9 cellular contexts compared by ENCODE assay signal in the genomic region with DNA sequence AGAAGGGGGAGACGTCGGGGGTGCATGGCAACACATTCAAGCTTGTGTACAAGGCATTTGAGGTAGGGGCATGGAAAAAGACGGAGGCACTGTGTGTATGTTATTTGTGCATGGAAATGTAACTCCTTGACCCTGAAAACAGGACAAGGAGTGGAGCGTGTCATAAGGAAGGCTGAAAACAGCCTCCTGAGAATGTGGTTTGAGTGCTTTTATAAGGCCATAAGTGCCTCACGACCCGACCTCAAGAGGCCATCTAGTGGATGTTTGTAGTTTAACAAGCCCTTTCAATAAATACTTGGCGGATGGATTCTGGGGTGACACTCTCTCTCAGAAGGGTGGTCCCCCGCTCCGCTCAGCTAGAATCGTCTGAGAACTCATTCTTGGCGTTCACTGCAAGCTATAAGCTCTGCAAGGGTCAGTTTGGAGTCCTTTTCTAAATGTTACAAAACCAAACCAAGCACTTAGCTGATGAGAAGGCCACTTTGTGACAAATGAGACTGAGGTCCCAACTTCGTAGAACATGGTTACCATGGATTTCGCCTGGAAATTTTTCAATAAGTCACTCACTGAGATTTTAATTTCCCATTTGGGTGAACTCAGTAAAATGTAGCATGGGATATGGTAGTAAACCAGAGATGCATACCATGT. TPM values are rescaled to one million over a fixed set of nuclear protein-coding genes. Genes with fewer than 3 reads are reported as not detected.
DNase-seq lines count a peak whose midpoint lies in the region; ATAC-seq and TF ChIP-seq lines count a peak whose summit lies in the region.
"Had no signal": no experiment of that assay in that cellular context is flagged by ENCODE, and none has a peak within 500 bp of the region (broad histone marks: within the 10 kb centered on the region; RNA-seq: fewer than 3 reads in every experiment).

No MANE protein-coding gene starts in this region.

- WGBS in heart right ventricle, 2 donors: 48 to 53% methylated on average over 13 of the region's 13 CpGs
- WGBS in adrenal gland, 4 donors: 40 to 45% (median 42%) methylated on average over 11 to 13 of the region's 13 CpGs
- WGBS in right lobe of liver (ENCODE audit: insufficient coverage, low coverage, low lambda C conversion rate, missing lambda C conversion rate): 31% methylated on average over 12 of the region's 13 CpGs

- H3K27me3 ChIP-seq in heart right ventricle: no peaks in the 10 kb centered on the region
- no peaks in the 10 kb centered on the region for H3K27me3 ChIP-seq in adrenal gland
- no peaks in the 10 kb centered on the region for H3K27me3 ChIP-seq in right lobe of liver

- no peak overlapping the region for H3K4me3 ChIP-seq in heart right ventricle
- H3K4me3 ChIP-seq in adrenal gland: no peak overlapping the region
- no peak overlapping the region for H3K4me3 ChIP-seq in right lobe of liver

- no peak overlapping the region for H3K27ac ChIP-seq in heart right ventricle
- no peak overlapping the region for H3K27ac ChIP-seq in adrenal gland
- H3K27ac ChIP-seq in right lobe of liver: no peak overlapping the region

- intact Hi-C loops in heart right ventricle (cut with DNase I) (loop anchor here in 8 of 10 donors (2.0 to 10.0 kb wide), 9 partner anchors 36 to 803 kb away; a partner anchor contains a TSS), Right ventricle myocardium inferior (cut with DNase I) (loop anchor here (5.0 to 10.0 kb wide), 4 partner anchors 36 to 237 kb away; a partner anchor contains a TSS), adrenal gland (cut with DNase I) (loop anchor here (5.0 to 10.0 kb wide), 2 partner anchors 131 to 133 kb away; no protein-coding TSS in a partner anchor), right lobe of liver (cut with DNase I) (no loop called here)

- ATAC-seq in heart right ventricle: no peak
- ATAC-seq in Right ventricle myocardium inferior: no peak
- peak; percentile 45 for ATAC-seq in HG03571 (IDR thresholded peaks at IDR 0.05; ENCODE audit: unreplicated experiment)
- peak in 3 of 4 donors; percentile 40 to 50 (median 42) for ATAC-seq in right lobe of liver
- ATAC-seq in GM21619 (IDR thresholded peaks at IDR 0.05; ENCODE audit: unreplicated experiment): no peak
- no peak for ATAC-seq in GM21367 (IDR thresholded peaks at IDR 0.05; ENCODE audit: unreplicated experiment)

- H3K9me3 ChIP-seq in heart right ventricle (peaks cover 0 to 4% (median 0%) of the 10 kb centered on the region in 11 donors), adrenal gland (replicated peaks in 1 of 3) (no peaks in the 10 kb centered on the region), right lobe of liver (no peaks in the 10 kb centered on the region)

- DNase-seq in heart right ventricle (no peak), Right ventricle myocardium inferior (ENCODE audit: missing footprints) (no peak), adrenal gland (peak in 5 of 7 donors; percentile 15 to 59 (median 30)), right lobe of liver (no peak)
- no peak for DNase-seq in stimulated activated CD4-positive, alpha-beta T cell treated with anti-CD3 and anti-CD28 coated beads, Interleukin-4, amount 100 ng/mL, for 1 hour
- DNase-seq: activated naive CD8-positive, alpha-beta T cell treated with anti-CD3 and anti-CD28 coated beads, Interleukin-2, amount 10 ng/mL, durations not matched to agents 7 days and 5 days had no signal

- TF ChIP-seq POLR2A in adrenal gland (IDR thresholded peaks at IDR 0.05) (no peak), right lobe of liver (IDR thresholded peaks at IDR 0.05) (no peak)

- no peaks in the 10 kb centered on the region for H3K36me3 ChIP-seq in heart right ventricle
- no peaks in the 10 kb centered on the region for H3K36me3 ChIP-seq in adrenal gland (replicated peaks in 1 of 2)
- H3K36me3 ChIP-seq in right lobe of liver: no peaks in the 10 kb centered on the region

- H3K4me1 ChIP-seq in heart right ventricle: peaks cover 0 to 22% (median 13%) of the 10 kb centered on the region in 9 donors
- H3K4me1 ChIP-seq in adrenal gland (replicated peaks in 1 of 2): peaks cover 0 to 2% of the 10 kb centered on the region in 2 donors
- no peaks in the 10 kb centered on the region for H3K4me1 ChIP-seq in right lobe of liver

- TF ChIP-seq CTCF in heart right ventricle (IDR thresholded peaks at IDR 0.05): peak; percentile 17 to 70 (median 58)
- TF ChIP-seq CTCF in adrenal gland (IDR thresholded peaks at IDR 0.05): peak; percentile 33 to 63 (median 57)
- peak; percentile 35 to 47 (median 44) for TF ChIP-seq CTCF in right lobe of liver (IDR thresholded peaks at IDR 0.05)

RNA-seq across cellular contexts. Expression of a gene that starts 38.8 kb away (rescaled TPM):
- total RNA-seq in heart right ventricle: under 1 TPM in 1 of 10 donors, not detected in 9; 0.23 TPM
- under 1 TPM in 1 of 2 donors, not detected in 1; 0.04 TPM for polyA plus RNA-seq in heart right ventricle
- total RNA-seq in Right ventricle myocardium inferior: not detected
- under 1 TPM in 1 of 8 donors, not detected in 7; 0.07 TPM for total RNA-seq in adrenal gland
- under 1 TPM in 2 of 3 donors, not detected in 1; 0.20 to 0.24 TPM for polyA plus RNA-seq in adrenal gland
- total RNA-seq in right lobe of liver: under 1 TPM in 1 of 6 experiments, not detected in 5; 0.07 TPM
- total RNA-seq: activated naive CD8-positive, alpha-beta T cell treated with anti-CD3 and anti-CD28 coated beads, Interleukin-2, amount 10 ng/mL, durations not matched to agents 7 days and 5 days had no signal

RNA-seq across cellular contexts. Expression of a gene that starts 39.3 kb away (rescaled TPM):
- not detected for total RNA-seq in heart right ventricle
- not detected for polyA plus RNA-seq in heart right ventricle
- total RNA-seq in Right ventricle myocardium inferior: not detected
- under 1 TPM in 3 of 8 donors, not detected in 5; 0.14 to 0.22 (median 0.15) TPM for total RNA-seq in adrenal gland
- under 1 TPM in 1 of 3 donors, not detected in 2; 0.08 TPM for polyA plus RNA-seq in adrenal gland
- not detected for total RNA-seq in right lobe of liver
- total RNA-seq: activated naive CD8-positive, alpha-beta T cell treated with anti-CD3 and anti-CD28 coated beads, Interleukin-2, amount 10 ng/mL, durations not matched to agents 7 days and 5 days had no signal

Comparison
In these comparisons a context has a peak if more than half of its experiments do, and no peak if none do; other contexts are left out.
1. ATAC-seq: peak in HG03571 (single experiment) and right lobe of liver (3 of 4); none in heart right ventricle (0 of 8), Right ventricle myocardium inferior (single experiment), GM21619 (single experiment) and GM21367 (single experiment).
2. DNase-seq: peak in adrenal gland (5 of 7); none in heart right ventricle (0 of 2), Right ventricle myocardium inferior (single experiment), right lobe of liver (0 of 3) and stimulated activated CD4-positive, alpha-beta T cell treated with anti-CD3 and anti-CD28 coated beads, Interleukin-4, amount 100 ng/mL, for 1 hour (single experiment).
3. intact Hi-C loops: an anchor here in heart right ventricle (2.0 to 10.0 kb wide), Right ventricle myocardium inferior (5.0 to 10.0 kb wide) and adrenal gland (5.0 to 10.0 kb wide); none called in right lobe of liver.
4. Peak in every context shown above with its lines, with median percentiles within 50 percentile points of each other: CTCF ChIP-seq.